ENCODE assay signal across 14 cellular contexts in genomic region chr19:13120817-13121216, GRCh38. TPM values are rescaled to one million over a fixed set of nuclear protein-coding genes. Genes with fewer than 3 reads are reported as not detected.
DNase-seq lines count a peak whose midpoint lies in the region; TF ChIP-seq lines count a peak whose summit lies in the region.
"Had no signal": no experiment of that assay in that cellular context is flagged by ENCODE, and none has a peak within 500 bp of the region (broad histone marks: within the 10 kb centered on the region; RNA-seq: fewer than 3 reads in every experiment).

No MANE protein-coding gene starts in this region.

- peaks cover 24% of the 10 kb centered on the region for H3K4me1 Mint-ChIP-seq in T-helper 2 cell treated with Interferon-gamma antibody and Interleukin-4, amounts not matched to agents 5 μg/mL and 100 μg/mL, for 36 hours (ENCODE audit: low read depth)
- H3K4me1 Mint-ChIP-seq in osteocyte (ENCODE audit: unreplicated experiment), result peaks cover 51% of the 10 kb centered on the region
- peaks cover 49% of the 10 kb centered on the region for H3K4me1 Mint-ChIP-seq in CD14-positive monocyte

- H3K27me3 Mint-ChIP-seq in T-helper 2 cell treated with Interferon-gamma antibody and Interleukin-4, amounts not matched to agents 5 μg/mL and 100 μg/mL, for 36 hours (ENCODE audit: low read depth), result no peaks in the 10 kb centered on the region
- H3K27me3 Mint-ChIP-seq in osteocyte (ENCODE audit: unreplicated experiment) (no peaks in the 10 kb centered on the region), CD14-positive monocyte (ENCODE audit: low read depth in 3 of 3) (no peaks in the 10 kb centered on the region)

- TF ChIP-seq CTCF in osteocyte (IDR thresholded peaks at IDR 0.05) (no peak), CD14-positive monocyte (IDR thresholded peaks at IDR 0.05) (no peak)

- no peaks in the 10 kb centered on the region for H3K9me3 ChIP-seq in ectodermal cell (ENCODE audit: control insufficient read depth, low read length)

- H3K36me3 Mint-ChIP-seq in T-helper 2 cell treated with Interferon-gamma antibody and Interleukin-4, amounts not matched to agents 5 μg/mL and 100 μg/mL, for 36 hours (ENCODE audit: low read depth), result peaks cover 12% of the 10 kb centered on the region
- H3K36me3 Mint-ChIP-seq in osteocyte (ENCODE audit: unreplicated experiment), result no peaks in the 10 kb centered on the region
- peaks cover 14 to 32% of the 10 kb centered on the region in 2 donors for H3K36me3 Mint-ChIP-seq in CD14-positive monocyte

- no peaks in the 10 kb centered on the region for H3K36me3 ChIP-seq in ectodermal cell (ENCODE audit: control insufficient read depth, insufficient read depth, low read length)

- WGBS in ectodermal cell, 2 experiments, result 57 to 60% methylated on average over 10 of the region's 10 CpGs

- no peak overlapping the region for H3K27ac ChIP-seq in ectodermal cell (ENCODE audit: insufficient read depth, low read depth, low read length, poor library complexity, severe bottlenecking)
- H3K27ac ChIP-seq: 22Rv1 had no signal

- intact Hi-C loops in CD14-positive monocyte (cut with micrococcal nuclease), result no loop called here

- DNase-seq in T-helper 2 cell treated with Interferon-gamma antibody and Interleukin-4, amounts not matched to agents 5 μg/mL and 100 μg/mL, for 36 hours (ENCODE audit: low spot score), result no peak
- DNase-seq in T-helper 2 cell (no peak), RKO (ENCODE audit: low spot score) (peak; percentile 61), osteocyte (ENCODE audit: extremely low spot score, unreplicated experiment) (no peak), activated gamma-delta T cell treated with Interleukin-2 at 50 U/mL for 16 hours (no peak), CD14-positive monocyte (ENCODE audit: low spot score) (no peak), activated gamma-delta T cell (lab: John Stamatoyannopoulos, UW) (no peak)
- DNase-seq: activated CD4-positive, alpha-beta T cell treated with anti-CD3 and anti-CD28 coated beads for 48 hours; NCI-H2171; SHP77; stimulated activated CD4-positive, alpha-beta T cell treated with anti-CD3 and anti-CD28 coated beads, Interleukin-2, amount 100 ng/mL, for 24 hours had no signal

- H3K4me1 ChIP-seq in ectodermal cell (ENCODE audit: control insufficient read depth, insufficient read depth, low read length), result peaks cover 23% of the 10 kb centered on the region

- no peak overlapping the region for H3K27ac Mint-ChIP-seq in T-helper 2 cell treated with Interferon-gamma antibody and Interleukin-4, amounts not matched to agents 5 μg/mL and 100 μg/mL, for 36 hours
- H3K27ac Mint-ChIP-seq in osteocyte (ENCODE audit: unreplicated experiment), result peak overlapping the region; percentile 89
- peak overlapping the region in 2 of 7 donors; percentile 13 to 60 for H3K27ac Mint-ChIP-seq in CD14-positive monocyte

- no peaks in the 10 kb centered on the region for H3K27me3 ChIP-seq in ectodermal cell (ENCODE audit: control insufficient read depth, insufficient read depth, low read length, poor library complexity, severe bottlenecking)

- H3K4me3 Mint-ChIP-seq in T-helper 2 cell treated with Interferon-gamma antibody and Interleukin-4, amounts not matched to agents 5 μg/mL and 100 μg/mL, for 36 hours, result peak overlapping the region; percentile 15
- H3K4me3 Mint-ChIP-seq in osteocyte (ENCODE audit: unreplicated experiment) (peak overlapping the region; percentile 55), CD14-positive monocyte (no peak overlapping the region)

- H3K9me3 Mint-ChIP-seq in T-helper 2 cell treated with Interferon-gamma antibody and Interleukin-4, amounts not matched to agents 5 μg/mL and 100 μg/mL, for 36 hours, result no peaks in the 10 kb centered on the region
- H3K9me3 Mint-ChIP-seq in osteocyte (ENCODE audit: unreplicated experiment) (no peaks in the 10 kb centered on the region), CD14-positive monocyte (no peaks in the 10 kb centered on the region)

- peak overlapping the region; percentile 20 for H3K4me3 ChIP-seq in ectodermal cell (ENCODE audit: insufficient read depth, low read depth, low read length)

RNA-seq across cellular contexts. Expression of gene NACC1, which starts 2.8 kb away (rescaled TPM):
- polyA plus RNA-seq in ectodermal cell (2013, experiment 1 of 4), result 124 TPM
- polyA plus RNA-seq in ectodermal cell (2013, experiment 2 of 4), result 149 TPM
- polyA plus RNA-seq in ectodermal cell (2013, experiment 3 of 4), result 79.0 TPM
- 86.2 TPM for polyA plus RNA-seq in ectodermal cell (2013, experiment 4 of 4)
- 40.4 and 45.1 TPM in 2 replicates for total RNA-seq in osteocyte
- 1 to 10 TPM; 1.1 to 2.2 TPM for polyA plus RNA-seq in CD14-positive monocyte

RNA-seq across cellular contexts. Expression of gene TRMT1, which starts 4.3 kb away (rescaled TPM):
- polyA plus RNA-seq in ectodermal cell (2013, experiment 1 of 4), result 46.9 TPM
- 41.7 TPM for polyA plus RNA-seq in ectodermal cell (2013, experiment 2 of 4)
- polyA plus RNA-seq in ectodermal cell (2013, experiment 3 of 4), result 34.4 TPM
- polyA plus RNA-seq in ectodermal cell (2013, experiment 4 of 4), result 38.1 TPM
- total RNA-seq in osteocyte, result 37.4 and 43.1 TPM in 2 replicates
- 10 to 100 TPM; 14.5 TPM for polyA plus RNA-seq in CD14-positive monocyte

RNA-seq across cellular contexts. Expression of gene LYL1, which starts 18.2 kb away (rescaled TPM):
- polyA plus RNA-seq in ectodermal cell (2013, experiment 1 of 4), result 0.43 TPM
- 1.0 TPM for polyA plus RNA-seq in ectodermal cell (2013, experiment 2 of 4)
- polyA plus RNA-seq in ectodermal cell (2013, experiment 3 of 4), result 1.6 TPM
- polyA plus RNA-seq in ectodermal cell (2013, experiment 4 of 4), result 1.5 TPM
- total RNA-seq in osteocyte, result not detected in 2 replicates
- 10 to 100 TPM; 35.7 to 37.1 TPM for polyA plus RNA-seq in CD14-positive monocyte
- total RNA-seq: myocyte had no signal

RNA-seq across cellular contexts. Expression of gene STX10, which starts 29.4 kb away (rescaled TPM):
- 37.9 TPM for polyA plus RNA-seq in ectodermal cell (2013, experiment 1 of 4)
- 32.1 TPM for polyA plus RNA-seq in ectodermal cell (2013, experiment 2 of 4)
- polyA plus RNA-seq in ectodermal cell (2013, experiment 3 of 4), result 39.2 TPM
- polyA plus RNA-seq in ectodermal cell (2013, experiment 4 of 4), result 38.1 TPM
- total RNA-seq in osteocyte, result 48.5 and 50.5 TPM in 2 replicates
- polyA plus RNA-seq in CD14-positive monocyte, result 100 to 1,000 TPM; 158 to 172 TPM

RNA-seq across cellular contexts. Expression of gene IER2, which starts 29.4 kb away (rescaled TPM):
- 77.9 TPM for polyA plus RNA-seq in ectodermal cell (2013, experiment 1 of 4)
- polyA plus RNA-seq in ectodermal cell (2013, experiment 2 of 4), result 70.4 TPM
- polyA plus RNA-seq in ectodermal cell (2013, experiment 3 of 4), result 54.1 TPM
- polyA plus RNA-seq in ectodermal cell (2013, experiment 4 of 4), result 54.6 TPM
- total RNA-seq in osteocyte, result 109 and 148 TPM in 2 replicates
- 100 to 1,000 TPM; 355 to 601 TPM for polyA plus RNA-seq in CD14-positive monocyte

Comparison
In these comparisons a context has a peak if more than half of its experiments do, and no peak if none do; other contexts are left out.
1. H3K4me3 Mint-ChIP-seq: peak in T-helper 2 cell treated with Interferon-gamma antibody and Interleukin-4, amounts not matched to agents 5 μg/mL and 100 μg/mL, for 36 hours (single experiment) and osteocyte (single experiment); none in CD14-positive monocyte (0 of 2).